In genomic region chr1:154730251-154730650, GRCh38 we compare ENCODE assay signal across 9 cellular contexts.
DNase-seq lines count a peak whose midpoint lies in the region; ATAC-seq, FAIRE-seq and TF ChIP-seq lines count a peak whose summit lies in the region.
"Had no signal": no experiment of that assay in that cellular context is flagged by ENCODE, and none has a peak within 500 bp of the region (broad histone marks: within the 10 kb centered on the region; RNA-seq: fewer than 3 reads in every experiment).

No MANE protein-coding gene starts in this region.

- TF ChIP-seq CTCF in endothelial cell (IDR thresholded peaks at IDR 0.05; ENCODE audit: unreplicated experiment), result no peak
- TF ChIP-seq CTCF in psoas muscle (IDR thresholded peaks at IDR 0.05), result no peak
- no peak for TF ChIP-seq CTCF in kidney (IDR thresholded peaks at IDR 0.05; ENCODE audit: borderline replicate concordance, extremely low read depth, insufficient read depth)

- H3K27ac ChIP-seq in psoas muscle (peak overlapping the region; percentile 57), kidney (ENCODE audit: low read depth in 2 of 2, low read length in 2 of 2) (peak overlapping the region in 1 of 2 donors; percentile 63)
- H3K27ac ChIP-seq: cardiac muscle cell had no signal

- H3K27ac Mint-ChIP-seq in endothelial cell (ENCODE audit: unreplicated experiment), result peak overlapping the region; percentile 94

- H3K4me3 Mint-ChIP-seq in endothelial cell (ENCODE audit: unreplicated experiment), result no peak overlapping the region

- intact Hi-C loops in psoas muscle (cut with DNase I), result no loop called here
- intact Hi-C loops in kidney (cut with DNase I), result no loop called here

- H3K9ac ChIP-seq in kidney (ENCODE audit: low read length in 2 of 2), result no peak overlapping the region

- H3K4me1 Mint-ChIP-seq in endothelial cell (ENCODE audit: unreplicated experiment), result peaks cover 40% of the 10 kb centered on the region

- no peak for TF ChIP-seq POLR2A in GM12892 (IDR thresholded peaks at IDR 0.05; ENCODE audit: low read depth, low read length)

- H3K27me3 Mint-ChIP-seq in endothelial cell (ENCODE audit: unreplicated experiment), result peaks cover 6% of the 10 kb centered on the region

- peaks cover 0 to 63% of the 10 kb centered on the region in 2 donors for H3K36me3 ChIP-seq in psoas muscle (ENCODE audit: insufficient read depth in 1 of 2, low read depth in 1 of 2)
- no peaks in the 10 kb centered on the region for H3K36me3 ChIP-seq in kidney (ENCODE audit: control insufficient read depth in 1 of 2, insufficient read depth in 2 of 2, low read length in 2 of 2)
- H3K36me3 ChIP-seq: cardiac muscle cell had no signal

- no peaks in the 10 kb centered on the region for H3K9me3 ChIP-seq in psoas muscle
- no peaks in the 10 kb centered on the region for H3K9me3 ChIP-seq in kidney (ENCODE audit: control insufficient read depth in 1 of 2, low read length in 2 of 2)

- DNase-seq in GM12892 (ENCODE audit: insufficient read length) (no peak), NCI-H2196 treated with DMSO at 0.1 percent for 48 hours (lab: John Stamatoyannopoulos, UW; ENCODE audit: unreplicated experiment) (peak; percentile 45), endothelial cell (ENCODE audit: low spot score) (peak; percentile 42), psoas muscle (no peak), kidney (no peak)
- no peak for DNase-seq in activated CD4-positive, CD25-positive, alpha-beta regulatory T cell treated with anti-CD3 and anti-CD28 coated beads, Interleukin-2, amount 50 U/mL, for 72 hours

- H3K9me3 Mint-ChIP-seq in endothelial cell (ENCODE audit: unreplicated experiment), result no peaks in the 10 kb centered on the region

- ATAC-seq in psoas muscle, result no peak
- no peak for ATAC-seq in HG02763 (IDR thresholded peaks at IDR 0.05; ENCODE audit: unreplicated experiment)
- ATAC-seq in GM21576 (IDR thresholded peaks at IDR 0.05; ENCODE audit: unreplicated experiment), result no peak

- H3K27me3 ChIP-seq in psoas muscle (ENCODE audit: insufficient read depth in 3 of 3, low read length in 2 of 3), result no peaks in the 10 kb centered on the region
- H3K27me3 ChIP-seq: cardiac muscle cell had no signal

- H3K4me3 ChIP-seq in psoas muscle, result no peak overlapping the region
- no peak overlapping the region for H3K4me3 ChIP-seq in kidney (ENCODE audit: low read length in 2 of 2)
- H3K4me3 ChIP-seq: cardiac muscle cell had no signal

- H3K4me1 ChIP-seq in psoas muscle (peaks cover 23% of the 10 kb centered on the region), kidney (ENCODE audit: control insufficient read depth in 1 of 2, insufficient read depth in 1 of 2, low read depth in 1 of 2, low read length in 2 of 2) (peaks cover 4 to 9% of the 10 kb centered on the region in 2 donors)

- H3K36me3 Mint-ChIP-seq in endothelial cell (ENCODE audit: low read depth, unreplicated experiment), result no peaks in the 10 kb centered on the region

- FAIRE-seq in GM12892 (lab: Jason Lieb, UNC) (peak; percentile 80), kidney (lab: Jason Lieb, UNC) (no peak)

- WGBS in psoas muscle, 3 donors, result 66 to 75% (median 68%) methylated on average over 1 of the region's 1 CpG

Comparison
In these comparisons a context has a peak if more than half of its experiments do, and no peak if none do; other contexts are left out.
1. DNase-seq: peak in NCI-H2196 treated with DMSO at 0.1 percent for 48 hours (single experiment) and endothelial cell (single experiment); none in GM12892 (single experiment), psoas muscle (0 of 2), kidney (single experiment) and activated CD4-positive, CD25-positive, alpha-beta regulatory T cell treated with anti-CD3 and anti-CD28 coated beads, Interleukin-2, amount 50 U/mL, for 72 hours (single experiment).